26 cellular contexts compared by ENCODE assay signal in genomic region chr3:53739926-53740325, GRCh38.
"Had no signal": no experiment of that assay in that cellular context is flagged by ENCODE, and none has a peak within 500 bp of the region (broad histone marks: within the 10 kb centered on the region; RNA-seq: fewer than 3 reads in every experiment).

No MANE protein-coding gene starts in this region.

- H3K4me3 Mint-ChIP-seq: endodermal cell; memory B cell; natural killer cell treated with Interleukin-12 subunit alpha and Interleukin-12 subunit beta and Interleukin-15 and Interleukin-18, amount 100 ng/mL, for 72 hours; stimulated activated effector memory CD8-positive, alpha-beta T cell treated with anti-CD3 and anti-CD28 coated beads, Interleukin-12 subunit alpha, Interleukin-12 subunit beta, amount 100 ng/mL, for 72 hours; type B pancreatic cell had no signal

- H3K36me3 ChIP-seq: heart left ventricle, left ventricle myocardium inferior, lower lobe of right lung, right atrium auricular region, suprapubic skin, thyroid gland had no signal

- H3K9me3 ChIP-seq: heart left ventricle, left ventricle myocardium inferior, lower lobe of right lung, psoas muscle, right atrium auricular region, suprapubic skin, thyroid gland had no signal

- H3K36me3 Mint-ChIP-seq: memory B cell; natural killer cell treated with Interleukin-12 subunit alpha and Interleukin-12 subunit beta and Interleukin-15 and Interleukin-18, amount 100 ng/mL, for 72 hours; stimulated activated effector memory CD8-positive, alpha-beta T cell treated with anti-CD3 and anti-CD28 coated beads, Interleukin-12 subunit alpha, Interleukin-12 subunit beta, amount 100 ng/mL, for 72 hours; type B pancreatic cell had no signal

- H3K4me1 ChIP-seq: foreskin keratinocyte, heart left ventricle, left ventricle myocardium inferior, lower lobe of right lung, parathyroid adenoma, psoas muscle, right atrium auricular region, suprapubic skin, thyroid gland had no signal

- H3K4me2 ChIP-seq: smooth muscle cell had no signal

- H3K27me3 Mint-ChIP-seq: memory B cell had no signal

- H3K79me2 ChIP-seq: parathyroid adenoma had no signal

- FAIRE-seq: endothelial cell of umbilical vein, urothelium cell line had no signal

- H3K27me3 ChIP-seq: right atrium auricular region, suprapubic skin, thyroid gland had no signal

- H3K27ac Mint-ChIP-seq: endodermal cell; memory B cell; natural killer cell treated with Interleukin-12 subunit alpha and Interleukin-12 subunit beta and Interleukin-15 and Interleukin-18, amount 100 ng/mL, for 72 hours; stimulated activated effector memory CD8-positive, alpha-beta T cell treated with anti-CD3 and anti-CD28 coated beads, Interleukin-12 subunit alpha, Interleukin-12 subunit beta, amount 100 ng/mL, for 72 hours; type B pancreatic cell had no signal

- H3K4me1 Mint-ChIP-seq: endodermal cell had no signal

- H3K4me3 ChIP-seq: coronary artery, heart left ventricle, left ventricle myocardium inferior, lower lobe of right lung, psoas muscle, right atrium auricular region, smooth muscle cell, suprapubic skin, thyroid gland had no signal

- H3K9me3 Mint-ChIP-seq: endodermal cell; memory B cell; natural killer cell treated with Interleukin-12 subunit alpha and Interleukin-12 subunit beta and Interleukin-15 and Interleukin-18, amount 100 ng/mL, for 72 hours; stimulated activated effector memory CD8-positive, alpha-beta T cell treated with anti-CD3 and anti-CD28 coated beads, Interleukin-12 subunit alpha, Interleukin-12 subunit beta, amount 100 ng/mL, for 72 hours; type B pancreatic cell had no signal

- H2AFZ ChIP-seq: parathyroid adenoma had no signal

- H3K27ac ChIP-seq: coronary artery, foreskin keratinocyte, heart left ventricle, left ventricle myocardium inferior, lower lobe of right lung, parathyroid adenoma, psoas muscle, right atrium auricular region, suprapubic skin, thyroid gland had no signal

- ATAC-seq: foreskin keratinocyte; heart left ventricle; lower lobe of right lung; natural killer cell treated with Interleukin-12 subunit alpha and Interleukin-12 subunit beta and Interleukin-15 and Interleukin-18, amount 100 ng/mL, for 72 hours; psoas muscle; stimulated activated effector memory CD8-positive, alpha-beta T cell treated with anti-CD3 and anti-CD28 coated beads, Interleukin-12 subunit alpha, Interleukin-12 subunit beta, amount 100 ng/mL, for 72 hours; stimulated activated naive CD8-positive, alpha-beta T cell treated with anti-CD3 and anti-CD28 coated beads, Interleukin-15, Interleukin-2, amounts not matched to agents 100 U/mL and 50 U/mL, for 24 hours had no signal

- DNase-seq: effector CD4-positive, alpha-beta T cell; endodermal cell; erythroblast; foreskin keratinocyte; heart left ventricle; hippocampal formation; left ventricle myocardium inferior; lower lobe of right lung; midbrain; occipital lobe; psoas muscle; stimulated activated CD4-positive, alpha-beta T cell treated with anti-CD3 and anti-CD28 coated beads, Interleukin-4, amount 100 ng/mL, for 1 hour; stimulated activated CD8-positive, alpha-beta memory T cell treated with anti-CD3 and anti-CD28 coated beads, Interleukin-4, amount 100 ng/mL, for 48 hours; stimulated activated naive CD8-positive, alpha-beta T cell treated with anti-CD3 and anti-CD28 coated beads, Interleukin-15, Interleukin-2, amounts not matched to agents 100 U/mL and 50 U/mL, for 24 hours; thyroid gland had no signal
